ENCODE assay signal across 1 cellular context in the genomic region with DNA sequence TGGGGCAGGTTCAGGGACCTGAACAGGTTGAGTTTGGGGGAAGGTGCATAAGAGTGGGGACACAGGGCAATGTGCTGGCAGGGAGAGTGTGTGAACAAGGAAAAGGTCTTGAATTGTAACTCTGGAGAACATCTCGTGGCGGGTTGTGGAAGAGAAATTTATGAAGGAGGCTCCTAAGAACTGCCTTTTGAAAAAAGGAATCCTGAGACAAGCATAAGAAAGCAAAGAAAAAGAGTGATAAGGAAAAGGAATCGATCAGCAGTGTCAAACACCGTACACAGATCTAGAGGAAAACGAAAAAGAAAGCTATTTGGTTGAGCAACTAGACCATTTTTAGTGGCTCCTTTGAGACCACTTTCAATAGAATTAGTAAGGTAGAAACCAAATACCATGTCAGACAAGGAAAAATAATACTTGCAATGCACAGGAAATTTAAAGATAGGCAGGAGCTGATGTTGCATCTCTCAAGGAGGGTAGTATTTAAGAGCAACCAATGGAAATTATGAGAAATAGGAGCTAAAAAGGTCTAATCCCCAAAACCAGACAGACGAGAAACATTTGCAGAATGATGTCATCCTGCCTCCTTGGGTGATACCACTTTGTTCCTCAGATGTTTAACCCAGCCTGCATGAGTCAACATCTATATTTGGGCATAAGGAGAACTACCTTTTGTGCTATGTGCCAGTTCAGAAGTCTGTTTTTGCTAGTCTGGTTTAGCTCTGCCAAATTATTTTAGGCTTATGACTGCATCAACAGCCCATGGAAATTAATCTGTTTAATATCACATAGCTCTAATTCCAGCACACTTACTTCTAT.
A peak's percentile ranks its signal among the peaks of the same experiment; 100 is the strongest.
TF ChIP-seq lines count a peak whose summit lies in the region.

No MANE protein-coding gene starts in this region.

TF ChIP-seq in HEK293, 187 proteins besides CTCF, POLR2A, EP300 and RAD21 (continued from another document and continues in another):
- TF ChIP-seq KLF8 (tag by site-specific recombination; IDR thresholded peaks at IDR 0.05) = peak; percentile 78; the same call in 1 of the 2 replicates
- TF ChIP-seq ZFHX2 (tag by site-specific recombination; conservative IDR thresholded peaks at IDR 0.05) = no peak
- TF ChIP-seq ZNF529 (tag by site-specific recombination; IDR thresholded peaks at IDR 0.05; ENCODE audit: insufficient replicate concordance) = no peak
- TF ChIP-seq, protein P1, sequence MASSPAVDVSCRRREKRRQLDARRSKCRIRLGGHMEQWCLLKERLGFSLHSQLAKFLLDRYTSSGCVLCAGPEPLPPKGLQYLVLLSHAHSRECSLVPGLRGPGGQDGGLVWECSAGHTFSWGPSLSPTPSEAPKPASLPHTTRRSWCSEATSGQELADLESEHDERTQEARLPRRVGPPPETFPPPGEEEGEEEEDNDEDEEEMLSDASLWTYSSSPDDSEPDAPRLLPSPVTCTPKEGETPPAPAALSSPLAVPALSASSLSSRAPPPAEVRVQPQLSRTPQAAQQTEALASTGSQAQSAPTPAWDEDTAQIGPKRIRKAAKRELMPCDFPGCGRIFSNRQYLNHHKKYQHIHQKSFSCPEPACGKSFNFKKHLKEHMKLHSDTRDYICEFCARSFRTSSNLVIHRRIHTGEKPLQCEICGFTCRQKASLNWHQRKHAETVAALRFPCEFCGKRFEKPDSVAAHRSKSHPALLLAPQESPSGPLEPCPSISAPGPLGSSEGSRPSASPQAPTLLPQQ (tag by site-specific recombination; IDR thresholded peaks at IDR 0.05) = peak; percentile 25; the same call in 1 of the 2 replicates
- TF ChIP-seq, protein P2, sequence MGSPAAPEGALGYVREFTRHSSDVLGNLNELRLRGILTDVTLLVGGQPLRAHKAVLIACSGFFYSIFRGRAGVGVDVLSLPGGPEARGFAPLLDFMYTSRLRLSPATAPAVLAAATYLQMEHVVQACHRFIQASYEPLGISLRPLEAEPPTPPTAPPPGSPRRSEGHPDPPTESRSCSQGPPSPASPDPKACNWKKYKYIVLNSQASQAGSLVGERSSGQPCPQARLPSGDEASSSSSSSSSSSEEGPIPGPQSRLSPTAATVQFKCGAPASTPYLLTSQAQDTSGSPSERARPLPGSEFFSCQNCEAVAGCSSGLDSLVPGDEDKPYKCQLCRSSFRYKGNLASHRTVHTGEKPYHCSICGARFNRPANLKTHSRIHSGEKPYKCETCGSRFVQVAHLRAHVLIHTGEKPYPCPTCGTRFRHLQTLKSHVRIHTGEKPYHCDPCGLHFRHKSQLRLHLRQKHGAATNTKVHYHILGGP (tag by site-specific recombination; IDR thresholded peaks at IDR 0.05) = no peak
- no peak for TF ChIP-seq ZNF830 (tag by site-specific recombination; IDR thresholded peaks at IDR 0.05; ENCODE audit: low read depth)
- TF ChIP-seq HOXA7 (CRISPR knock-in tag; IDR thresholded peaks at IDR 0.05; ENCODE audit: borderline replicate concordance) = no peak
- TF ChIP-seq ZNF544 (tag by site-specific recombination; IDR thresholded peaks at IDR 0.05) = no peak
- TF ChIP-seq SCRT2 (tag by site-specific recombination; IDR thresholded peaks at IDR 0.05) = no peak
- TF ChIP-seq MYNN (tag by site-specific recombination; IDR thresholded peaks at IDR 0.05; ENCODE audit: borderline replicate concordance) = no peak
- peak; percentile 94 for TF ChIP-seq PRDM1 (tag by site-specific recombination; IDR thresholded peaks at IDR 0.05)
- 0 out of 2 replicates have a peak, but pooled peaks have one; percentile 27 for TF ChIP-seq SP3 (tag by site-specific recombination; IDR thresholded peaks at IDR 0.05)
- TF ChIP-seq ZNF837 (tag by site-specific recombination; IDR thresholded peaks at IDR 0.05) = no peak
- TF ChIP-seq MEIS1 (CRISPR knock-in tag; IDR thresholded peaks at IDR 0.05; ENCODE audit: borderline replicate concordance) = no peak
- TF ChIP-seq, protein P3, sequence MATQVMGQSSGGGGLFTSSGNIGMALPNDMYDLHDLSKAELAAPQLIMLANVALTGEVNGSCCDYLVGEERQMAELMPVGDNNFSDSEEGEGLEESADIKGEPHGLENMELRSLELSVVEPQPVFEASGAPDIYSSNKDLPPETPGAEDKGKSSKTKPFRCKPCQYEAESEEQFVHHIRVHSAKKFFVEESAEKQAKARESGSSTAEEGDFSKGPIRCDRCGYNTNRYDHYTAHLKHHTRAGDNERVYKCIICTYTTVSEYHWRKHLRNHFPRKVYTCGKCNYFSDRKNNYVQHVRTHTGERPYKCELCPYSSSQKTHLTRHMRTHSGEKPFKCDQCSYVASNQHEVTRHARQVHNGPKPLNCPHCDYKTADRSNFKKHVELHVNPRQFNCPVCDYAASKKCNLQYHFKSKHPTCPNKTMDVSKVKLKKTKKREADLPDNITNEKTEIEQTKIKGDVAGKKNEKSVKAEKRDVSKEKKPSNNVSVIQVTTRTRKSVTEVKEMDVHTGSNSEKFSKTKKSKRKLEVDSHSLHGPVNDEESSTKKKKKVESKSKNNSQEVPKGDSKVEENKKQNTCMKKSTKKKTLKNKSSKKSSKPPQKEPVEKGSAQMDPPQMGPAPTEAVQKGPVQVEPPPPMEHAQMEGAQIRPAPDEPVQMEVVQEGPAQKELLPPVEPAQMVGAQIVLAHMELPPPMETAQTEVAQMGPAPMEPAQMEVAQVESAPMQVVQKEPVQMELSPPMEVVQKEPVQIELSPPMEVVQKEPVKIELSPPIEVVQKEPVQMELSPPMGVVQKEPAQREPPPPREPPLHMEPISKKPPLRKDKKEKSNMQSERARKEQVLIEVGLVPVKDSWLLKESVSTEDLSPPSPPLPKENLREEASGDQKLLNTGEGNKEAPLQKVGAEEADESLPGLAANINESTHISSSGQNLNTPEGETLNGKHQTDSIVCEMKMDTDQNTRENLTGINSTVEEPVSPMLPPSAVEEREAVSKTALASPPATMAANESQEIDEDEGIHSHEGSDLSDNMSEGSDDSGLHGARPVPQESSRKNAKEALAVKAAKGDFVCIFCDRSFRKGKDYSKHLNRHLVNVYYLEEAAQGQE (tag by site-specific recombination; IDR thresholded peaks at IDR 0.05) = no peak
- peak; percentile 20; the same call in 1 of the 2 replicates for TF ChIP-seq ZXDB (tag by site-specific recombination; IDR thresholded peaks at IDR 0.05)
- TF ChIP-seq, protein P4, sequence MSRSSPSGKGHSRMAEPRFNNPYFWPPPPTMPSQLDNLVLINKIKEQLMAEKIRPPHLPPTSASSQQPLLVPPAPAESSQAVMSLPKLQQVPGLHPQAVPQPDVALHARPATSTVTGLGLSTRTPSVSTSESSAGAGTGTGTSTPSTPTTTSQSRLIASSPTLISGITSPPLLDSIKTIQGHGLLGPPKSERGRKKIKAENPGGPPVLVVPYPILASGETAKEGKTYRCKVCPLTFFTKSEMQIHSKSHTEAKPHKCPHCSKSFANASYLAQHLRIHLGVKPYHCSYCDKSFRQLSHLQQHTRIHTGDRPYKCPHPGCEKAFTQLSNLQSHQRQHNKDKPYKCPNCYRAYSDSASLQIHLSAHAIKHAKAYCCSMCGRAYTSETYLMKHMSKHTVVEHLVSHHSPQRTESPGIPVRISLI (tag by site-specific recombination; IDR thresholded peaks at IDR 0.05) = no peak
- TF ChIP-seq, protein P5, sequence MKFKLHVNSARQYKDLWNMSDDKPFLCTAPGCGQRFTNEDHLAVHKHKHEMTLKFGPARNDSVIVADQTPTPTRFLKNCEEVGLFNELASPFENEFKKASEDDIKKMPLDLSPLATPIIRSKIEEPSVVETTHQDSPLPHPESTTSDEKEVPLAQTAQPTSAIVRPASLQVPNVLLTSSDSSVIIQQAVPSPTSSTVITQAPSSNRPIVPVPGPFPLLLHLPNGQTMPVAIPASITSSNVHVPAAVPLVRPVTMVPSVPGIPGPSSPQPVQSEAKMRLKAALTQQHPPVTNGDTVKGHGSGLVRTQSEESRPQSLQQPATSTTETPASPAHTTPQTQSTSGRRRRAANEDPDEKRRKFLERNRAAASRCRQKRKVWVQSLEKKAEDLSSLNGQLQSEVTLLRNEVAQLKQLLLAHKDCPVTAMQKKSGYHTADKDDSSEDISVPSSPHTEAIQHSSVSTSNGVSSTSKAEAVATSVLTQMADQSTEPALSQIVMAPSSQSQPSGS (tag by site-specific recombination; IDR thresholded peaks at IDR 0.05; ENCODE audit: low read depth) = peak; percentile 96
- TF ChIP-seq ZFP37 (tag by site-specific recombination; IDR thresholded peaks at IDR 0.05) = no peak; the same call in 1 of the 2 replicates
- TF ChIP-seq ZNF747 (tag by site-specific recombination; IDR thresholded peaks at IDR 0.05) = no peak
- TF ChIP-seq SETDB1 (IDR thresholded peaks at IDR 0.05; ENCODE audit: insufficient read length, low read length) = no peak
- no peak for TF ChIP-seq BCL11B (tag by site-specific recombination; IDR thresholded peaks at IDR 0.05; ENCODE audit: low read depth)
- TF ChIP-seq ZNF221 (tag by site-specific recombination; IDR thresholded peaks at IDR 0.05; ENCODE audit: borderline replicate concordance) = no peak
- TF ChIP-seq, protein P6, sequence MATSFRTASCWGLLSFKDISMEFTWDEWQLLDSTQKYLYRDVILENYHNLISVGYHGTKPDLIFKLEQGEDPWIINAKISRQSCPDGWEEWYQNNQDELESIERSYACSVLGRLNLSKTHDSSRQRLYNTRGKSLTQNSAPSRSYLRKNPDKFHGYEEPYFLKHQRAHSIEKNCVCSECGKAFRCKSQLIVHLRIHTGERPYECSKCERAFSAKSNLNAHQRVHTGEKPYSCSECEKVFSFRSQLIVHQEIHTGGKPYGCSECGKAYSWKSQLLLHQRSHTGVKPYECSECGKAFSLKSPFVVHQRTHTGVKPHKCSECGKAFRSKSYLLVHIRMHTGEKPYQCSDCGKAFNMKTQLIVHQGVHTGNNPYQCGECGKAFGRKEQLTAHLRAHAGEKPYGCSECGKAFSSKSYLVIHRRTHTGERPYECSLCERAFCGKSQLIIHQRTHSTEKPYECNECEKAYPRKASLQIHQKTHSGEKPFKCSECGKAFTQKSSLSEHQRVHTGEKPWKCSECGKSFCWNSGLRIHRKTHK (tag by site-specific recombination; IDR thresholded peaks at IDR 0.05) = no peak
- no peak for TF ChIP-seq ZNF266 (tag by site-specific recombination; IDR thresholded peaks at IDR 0.05; ENCODE audit: low read depth)
- peak; percentile 23; the same call in 1 of the 2 replicates for TF ChIP-seq WT1 (tag by site-specific recombination; IDR thresholded peaks at IDR 0.05)
- TF ChIP-seq ZNF514 (tag by site-specific recombination; IDR thresholded peaks at IDR 0.05) = no peak
- TF ChIP-seq ZNF600 (tag by site-specific recombination; IDR thresholded peaks at IDR 0.05) = peak; percentile 76
- TF ChIP-seq ZNF324 (tag by site-specific recombination; IDR thresholded peaks at IDR 0.05) = no peak
- peak; percentile 94 for TF ChIP-seq ZNF629 (tag by site-specific recombination; IDR thresholded peaks at IDR 0.05)
- no peak for TF ChIP-seq ZNF624 (tag by site-specific recombination; IDR thresholded peaks at IDR 0.05)
- no peak for TF ChIP-seq ZNF157 (tag by site-specific recombination; IDR thresholded peaks at IDR 0.05)
- TF ChIP-seq, protein P7, sequence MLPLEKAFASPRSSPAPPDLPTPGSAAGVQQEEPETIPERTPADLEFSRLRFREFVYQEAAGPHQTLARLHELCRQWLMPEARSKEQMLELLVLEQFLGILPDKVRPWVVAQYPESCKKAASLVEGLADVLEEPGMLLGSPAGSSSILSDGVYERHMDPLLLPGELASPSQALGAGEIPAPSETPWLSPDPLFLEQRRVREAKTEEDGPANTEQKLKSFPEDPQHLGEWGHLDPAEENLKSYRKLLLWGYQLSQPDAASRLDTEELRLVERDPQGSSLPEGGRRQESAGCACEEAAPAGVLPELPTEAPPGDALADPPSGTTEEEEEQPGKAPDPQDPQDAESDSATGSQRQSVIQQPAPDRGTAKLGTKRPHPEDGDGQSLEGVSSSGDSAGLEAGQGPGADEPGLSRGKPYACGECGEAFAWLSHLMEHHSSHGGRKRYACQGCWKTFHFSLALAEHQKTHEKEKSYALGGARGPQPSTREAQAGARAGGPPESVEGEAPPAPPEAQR (tag by site-specific recombination; IDR thresholded peaks at IDR 0.05) = no peak; the same call in 1 of the 2 replicates
- TF ChIP-seq FEZF1 (tag by site-specific recombination; IDR thresholded peaks at IDR 0.05) = peak; percentile 65
- peak; percentile 84 for TF ChIP-seq ZNF335 (tag by site-specific recombination; conservative IDR thresholded peaks at IDR 0.05)
- no peak for TF ChIP-seq ZNF473 (tag by site-specific recombination; IDR thresholded peaks at IDR 0.05)
- peak; percentile 90 for TF ChIP-seq ZNF664 (tag by site-specific recombination; IDR thresholded peaks at IDR 0.05)
- no peak for TF ChIP-seq ZNF138 (tag by site-specific recombination; IDR thresholded peaks at IDR 0.05; ENCODE audit: borderline replicate concordance)
- TF ChIP-seq, protein P8, sequence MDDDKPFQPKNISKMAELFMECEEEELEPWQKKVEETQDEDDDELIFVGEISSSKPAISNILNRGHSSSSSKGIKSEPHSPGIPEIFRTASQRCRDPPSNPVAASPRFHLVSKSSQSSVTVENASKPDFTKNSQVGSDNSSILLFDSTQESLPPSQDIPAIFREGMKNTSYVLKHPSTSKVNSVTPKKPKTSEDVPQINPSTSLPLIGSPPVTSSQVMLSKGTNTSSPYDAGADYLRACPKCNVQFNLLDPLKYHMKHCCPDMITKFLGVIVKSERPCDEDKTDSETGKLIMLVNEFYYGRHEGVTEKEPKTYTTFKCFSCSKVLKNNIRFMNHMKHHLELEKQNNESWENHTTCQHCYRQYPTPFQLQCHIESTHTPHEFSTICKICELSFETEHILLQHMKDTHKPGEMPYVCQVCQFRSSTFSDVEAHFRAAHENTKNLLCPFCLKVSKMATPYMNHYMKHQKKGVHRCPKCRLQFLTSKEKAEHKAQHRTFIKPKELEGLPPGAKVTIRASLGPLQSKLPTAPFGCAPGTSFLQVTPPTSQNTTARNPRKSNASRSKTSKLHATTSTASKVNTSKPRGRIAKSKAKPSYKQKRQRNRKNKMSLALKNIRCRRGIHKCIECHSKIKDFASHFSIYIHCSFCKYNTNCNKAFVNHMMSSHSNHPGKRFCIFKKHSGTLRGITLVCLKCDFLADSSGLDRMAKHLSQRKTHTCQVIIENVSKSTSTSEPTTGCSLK (tag by site-specific recombination; IDR thresholded peaks at IDR 0.05) = no peak
- peak; percentile 78 for TF ChIP-seq OSR2 (tag by site-specific recombination; IDR thresholded peaks at IDR 0.05)
- TF ChIP-seq ZNF426 (tag by site-specific recombination; IDR thresholded peaks at IDR 0.05) = no peak
- no peak for TF ChIP-seq ZNF37A (tag by site-specific recombination; IDR thresholded peaks at IDR 0.05)
- TF ChIP-seq ZIC2 (tag by site-specific recombination; IDR thresholded peaks at IDR 0.05) = no peak
- no peak for TF ChIP-seq ZNF223 (tag by site-specific recombination; IDR thresholded peaks at IDR 0.05)
- TF ChIP-seq GLI2 (tag by site-specific recombination; IDR thresholded peaks at IDR 0.05; ENCODE audit: borderline replicate concordance, low read depth) = no peak
- TF ChIP-seq, protein P9, sequence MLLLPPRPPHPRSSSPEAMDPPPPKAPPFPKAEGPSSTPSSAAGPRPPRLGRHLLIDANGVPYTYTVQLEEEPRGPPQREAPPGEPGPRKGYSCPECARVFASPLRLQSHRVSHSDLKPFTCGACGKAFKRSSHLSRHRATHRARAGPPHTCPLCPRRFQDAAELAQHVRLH (tag by site-specific recombination; IDR thresholded peaks at IDR 0.05) = peak; percentile 76
- no peak for TF ChIP-seq ZNF248 (tag by site-specific recombination; IDR thresholded peaks at IDR 0.05)
- TF ChIP-seq ZEB2 (tag by site-specific recombination; IDR thresholded peaks at IDR 0.05) = peak; percentile 72; the same call in 1 of the 2 replicates
- no peak for TF ChIP-seq ZNF292 (tag by site-specific recombination; IDR thresholded peaks at IDR 0.05; ENCODE audit: borderline replicate concordance, low read depth)
- no peak for TF ChIP-seq ZNF132 (tag by site-specific recombination; IDR thresholded peaks at IDR 0.05; ENCODE audit: borderline replicate concordance)
